ENCODE assay signal across 1 cellular context in genomic region chrX:16712116-16712824, GRCh38.
A peak's percentile ranks its signal among the peaks of the same experiment; 100 is the strongest.
TF ChIP-seq lines count a peak whose summit lies in the region.

TSS of gene CTPS2 (minus strand) at chrX:16712669. CDS start at chrX:16702902, 9,767 bp downstream.

TF ChIP-seq in HepG2, 621 proteins besides CTCF, POLR2A, EP300 and RAD21 (continued from another document):
- no peak for TF ChIP-seq ZNF646 (CRISPR knock-in tag; IDR thresholded peaks at IDR 0.05)
- TF ChIP-seq HNF1B (CRISPR knock-in tag; IDR thresholded peaks at IDR 0.05): 0 out of 2 replicates have a peak, but pooled peaks have one; percentile 43
- TF ChIP-seq ZFP91 (CRISPR knock-in tag; IDR thresholded peaks at IDR 0.05; ENCODE audit: borderline replicate concordance): peak; percentile 50; the same call in 1 of the 2 replicates
- peak; percentile 30; the same call in 1 of the 2 replicates for TF ChIP-seq ZBTB38 (CRISPR knock-in tag; IDR thresholded peaks at IDR 0.05)
- no peak for TF ChIP-seq POLR2AphosphoS2 (IDR thresholded peaks at IDR 0.05; ENCODE audit: low read depth, low read length)
TF ChIP-seq in HepG2: peak in this region for 64.
